9 cellular contexts compared by ENCODE assay signal in genomic region chr12:124543052-124543590, GRCh38. TPM values are rescaled to one million over a fixed set of nuclear protein-coding genes. Genes with fewer than 3 reads are reported as not detected.
DNase-seq lines count a peak whose midpoint lies in the region; ATAC-seq, FAIRE-seq and TF ChIP-seq lines count a peak whose summit lies in the region.
"Had no signal": no experiment of that assay in that cellular context is flagged by ENCODE, and none has a peak within 500 bp of the region (broad histone marks: within the 10 kb centered on the region; RNA-seq: fewer than 3 reads in every experiment).

No MANE protein-coding gene starts in this region.

- H3K4me1 ChIP-seq in BLaER1 treated with 17β-estradiol and CSF1 and Interleukin-3, amounts not matched to agents 10 nM and 100 nM: peaks cover 79 to 85% (median 83%) of the 10 kb centered on the region in 10 experiments
- H3K4me1 ChIP-seq in HCT116 (ENCODE audit: control insufficient read depth in 1 of 2, insufficient read depth in 2 of 2, low read length in 2 of 2) (peaks cover 7 to 42% of the 10 kb centered on the region in 2 experiments; a peak in 3 of 4 replicates), HepG2 (ENCODE audit: insufficient read depth, low read length) (peaks cover 30% of the 10 kb centered on the region)

- BruUV-seq in HCT116 (replicated peaks; lab: Mats Ljungman, UMichigan): no TSS peak
- BruUV-seq in HepG2 (replicated peaks; lab: Mats Ljungman, UMichigan): no TSS peak

- H3K27me3 Mint-ChIP-seq in T-cell: no peaks in the 10 kb centered on the region
- H3K27me3 Mint-ChIP-seq in T-helper 2 cell treated with Interferon-gamma antibody and Interleukin-4, amounts not matched to agents 5 μg/mL and 100 μg/mL, for 36 hours (ENCODE audit: low read depth): no peaks in the 10 kb centered on the region

- no peak overlapping the region for H3K27ac Mint-ChIP-seq in T-cell
- H3K27ac Mint-ChIP-seq in T-helper 2 cell treated with Interferon-gamma antibody and Interleukin-4, amounts not matched to agents 5 μg/mL and 100 μg/mL, for 36 hours: no peak overlapping the region

- H3K4me3 Mint-ChIP-seq in T-cell: peak overlapping the region in 1 of 3 donors; percentile 22
- H3K4me3 Mint-ChIP-seq in T-helper 2 cell treated with Interferon-gamma antibody and Interleukin-4, amounts not matched to agents 5 μg/mL and 100 μg/mL, for 36 hours: no peak overlapping the region

- RAD21 ChIA-PET in HCT116 (lab: Charles Lee; ENCODE audit: low non-redundant PET in 1 of 2, low total read pairs in 2 of 2, uncharacterized antibody in 2 of 2, unreplicated experiment in 2 of 2): no interaction called here

- TF ChIP-seq CTCF in HCT116 (IDR thresholded peaks at IDR 0.05 in 2 of 3, conservative IDR thresholded peaks at IDR 0.05 in 1 of 3; ENCODE audit: borderline replicate concordance in 1 of 3, insufficient read depth in 1 of 3, low read depth in 2 of 3, low read length in 2 of 3) (no peak), HepG2 (CRISPR knock-in tag; IDR thresholded peaks at IDR 0.05) (no peak)

- no peaks in the 10 kb centered on the region for H3K9me3 ChIP-seq in BLaER1 treated with 17β-estradiol and CSF1 and Interleukin-3, amounts not matched to agents 10 nM and 100 nM (replicated peaks in 1 of 11)
- no peaks in the 10 kb centered on the region for H3K9me3 ChIP-seq in HCT116 (ENCODE audit: control insufficient read depth in 1 of 2, insufficient read depth in 1 of 2, low read depth in 1 of 2, low read length in 2 of 2)
- no peaks in the 10 kb centered on the region for H3K9me3 ChIP-seq in HepG2 (ENCODE audit: low read length)

- peaks cover 0 to 11% (median 8%) of the 10 kb centered on the region in 11 experiments; a peak in 7 of 22 replicates for H3K36me3 ChIP-seq in BLaER1 treated with 17β-estradiol and CSF1 and Interleukin-3, amounts not matched to agents 10 nM and 100 nM
- H3K36me3 ChIP-seq in HCT116 (ENCODE audit: control insufficient read depth in 1 of 2, insufficient read depth in 2 of 2, low read length in 2 of 2) (0 out of 4 replicates have a peak, but pooled peaks cover 0 to 3% of the 10 kb centered on the region in 2 experiments), HepG2 (replicated peaks in 1 of 2; ENCODE audit: control insufficient read depth in 1 of 2, insufficient read depth in 2 of 2, low read length in 2 of 2) (peaks cover 0 to 1% of the 10 kb centered on the region in 2 experiments; a peak in 3 of 5 replicates)

- 77% methylated on average over 8 of the region's 20 CpGs for WGBS in HepG2 (ENCODE audit: low lambda C conversion rate)

- H3K27me3 ChIP-seq in BLaER1 treated with 17β-estradiol and CSF1 and Interleukin-3, amounts not matched to agents 10 nM and 100 nM: no peaks in the 10 kb centered on the region
- H3K27me3 ChIP-seq in HCT116 (ENCODE audit: insufficient read depth, low read length): no peaks in the 10 kb centered on the region
- H3K27me3 ChIP-seq in HepG2 (ENCODE audit: control insufficient read depth in 1 of 2, insufficient read depth in 2 of 2, low read length in 2 of 2): no peaks in the 10 kb centered on the region

- ATAC-seq in HCT116 (peak; percentile 19; the same call in 1 of the 2 replicates), T-cell (replicated peaks in 1 of 4) (peak in 3 of 4 experiments; percentile 38 to 71 (median 54)), HepG2 (peak; percentile 7; the same call in 1 of the 3 replicates), HG03460 (IDR thresholded peaks at IDR 0.05; ENCODE audit: unreplicated experiment) (no peak), GM18861 (IDR thresholded peaks at IDR 0.05; ENCODE audit: unreplicated experiment) (no peak)

- no peak for TF ChIP-seq RAD21 in HCT116 (IDR thresholded peaks at IDR 0.05; ENCODE audit: low read depth)
- TF ChIP-seq RAD21 in HepG2 (CRISPR knock-in tag; IDR thresholded peaks at IDR 0.05): no peak

- no peak for DNase-seq in HCT116 (ENCODE audit: low read depth, low spot score)
- peak in 25 of 34 experiments; percentile 6 to 45 (median 23) for DNase-seq in T-cell
- DNase-seq in HepG2 (ENCODE audit: low spot score): no peak
- no peak for DNase-seq in T-helper 2 cell treated with Interferon-gamma antibody and Interleukin-4, amounts not matched to agents 5 μg/mL and 100 μg/mL, for 36 hours (ENCODE audit: low spot score)
- no peak for DNase-seq in HuH-7.5 (ENCODE audit: low spot score)

- H3K4me1 Mint-ChIP-seq in T-cell: peaks cover 39 to 70% (median 62%) of the 10 kb centered on the region in 3 donors
- peaks cover 26% of the 10 kb centered on the region for H3K4me1 Mint-ChIP-seq in T-helper 2 cell treated with Interferon-gamma antibody and Interleukin-4, amounts not matched to agents 5 μg/mL and 100 μg/mL, for 36 hours (ENCODE audit: low read depth)

- H3K4me3 ChIP-seq in BLaER1 treated with 17β-estradiol and CSF1 and Interleukin-3, amounts not matched to agents 10 nM and 100 nM: peak overlapping the region in 2 of 10 experiments; percentile 28 to 33; a peak in 2 of 20 replicates
- H3K4me3 ChIP-seq in HCT116 (replicated peaks in 1 of 2; ENCODE audit: low read depth in 1 of 2, low read length in 2 of 2): no peak overlapping the region
- no peak overlapping the region for H3K4me3 ChIP-seq in HepG2 (replicated peaks in 1 of 3; ENCODE audit: insufficient read depth in 1 of 3, low read depth in 2 of 3, low read length in 3 of 3)

- H3K9me2 ChIP-seq in HCT116 (ENCODE audit: insufficient read depth): no peaks in the 10 kb centered on the region

- POLR2A ChIA-PET in HCT116 (lab: Charles Lee) (no interaction called here), T-cell (lab: Charles Lee) (no interaction called here), HepG2 (lab: Yijun Ruan, JAX) (no interaction called here)

- H3K36me3 Mint-ChIP-seq in T-cell: peaks cover 3% of the 10 kb centered on the region
- H3K36me3 Mint-ChIP-seq in T-helper 2 cell treated with Interferon-gamma antibody and Interleukin-4, amounts not matched to agents 5 μg/mL and 100 μg/mL, for 36 hours (ENCODE audit: low read depth): no peaks in the 10 kb centered on the region

- peak overlapping the region; percentile 82 to 99 (median 95) for H3K4me2 ChIP-seq in BLaER1 treated with 17β-estradiol and CSF1 and Interleukin-3, amounts not matched to agents 10 nM and 100 nM
- H3K4me2 ChIP-seq in HCT116 (ENCODE audit: low read length) (no peak overlapping the region), HepG2 (ENCODE audit: low read depth, low read length) (no peak overlapping the region)

- FAIRE-seq in HepG2 (lab: Jason Lieb, UNC): no peak
- FAIRE-seq: TTC549 had no signal

- TF ChIP-seq POLR2A in HCT116 (IDR thresholded peaks at IDR 0.05; ENCODE audit: borderline replicate concordance, extremely low read depth, insufficient read depth, insufficient read length) (no peak), HepG2 (IDR thresholded peaks at IDR 0.05; ENCODE audit: insufficient read depth in 1 of 2, low read depth in 2 of 2, low read length in 2 of 2) (no peak)

- H4K20me1 ChIP-seq in BLaER1 treated with 17β-estradiol and CSF1 and Interleukin-3, amounts not matched to agents 10 nM and 100 nM: peaks cover 83 to 86% (median 85%) of the 10 kb centered on the region in 11 experiments
- no peaks in the 10 kb centered on the region for H4K20me1 ChIP-seq in HCT116 (ENCODE audit: insufficient read depth)
- H4K20me1 ChIP-seq in HepG2 (ENCODE audit: insufficient read depth, low read length): peaks cover 28% of the 10 kb centered on the region; the same call in 1 of the 2 replicates

- TF ChIP-seq EP300 in HepG2 (IDR thresholded peaks at IDR 0.05; ENCODE audit: low read depth in 2 of 2, low read length in 2 of 2): no peak
- no peak for TF ChIP-seq EP300 in HepG2 (CRISPR knock-in tag; IDR thresholded peaks at IDR 0.05; ENCODE audit: borderline replicate concordance)

- H2AFZ ChIP-seq in HCT116 (ENCODE audit: low read depth, low read length, poor library complexity, severe bottlenecking) (no peak overlapping the region), HepG2 (ENCODE audit: low read length) (no peak overlapping the region)

- peaks cover 76% of the 10 kb centered on the region for H3K79me2 ChIP-seq in HCT116 (ENCODE audit: insufficient read depth, low read length)
- H3K79me2 ChIP-seq in HepG2 (ENCODE audit: insufficient read depth, low read length): peaks cover 13% of the 10 kb centered on the region

- CTCF ChIA-PET in HCT116 (lab: Charles Lee) (no interaction called here), T-cell (lab: Charles Lee) (no interaction called here), HepG2 (lab: Yijun Ruan, JAX; ENCODE audit: low intra/inter-chr PET ratio, low total read pairs) (no interaction called here)

- intact Hi-C loops in HCT116 (cut with micrococcal nuclease) (no loop called here), HepG2 (cut with micrococcal nuclease; ENCODE audit: unreplicated experiment) (no loop called here)

- peak overlapping the region; percentile 42 to 86 (median 67); a peak in 21 of 22 replicates for H3K27ac ChIP-seq in BLaER1 treated with 17β-estradiol and CSF1 and Interleukin-3, amounts not matched to agents 10 nM and 100 nM
- H3K27ac ChIP-seq in HCT116 (ENCODE audit: low read depth, low read length): no peak overlapping the region
- H3K27ac ChIP-seq in HepG2 (ENCODE audit: extremely low read length, insufficient read depth, low read length): no peak overlapping the region

- in situ Hi-C loops in HepG2 (cut with HindIII; ENCODE audit: extremely low pct_ligation_motif_present, low pct_unique_long_range_greater_than_20kb): no loop called here

- H3K9ac ChIP-seq in BLaER1 treated with 17β-estradiol and CSF1 and Interleukin-3, amounts not matched to agents 10 nM and 100 nM: peak overlapping the region; percentile 17 to 72 (median 69); a peak in 21 of 22 replicates
- H3K9ac ChIP-seq in HCT116 (ENCODE audit: low read length) (no peak overlapping the region), HepG2 (ENCODE audit: insufficient read depth, low read depth, low read length) (no peak overlapping the region)

- H3K9me3 Mint-ChIP-seq in T-cell: no peaks in the 10 kb centered on the region
- no peaks in the 10 kb centered on the region for H3K9me3 Mint-ChIP-seq in T-helper 2 cell treated with Interferon-gamma antibody and Interleukin-4, amounts not matched to agents 5 μg/mL and 100 μg/mL, for 36 hours

RNA-seq across cellular contexts. Expression of gene NCOR2, which starts 24.3 kb away (rescaled TPM):
- total RNA-seq in HCT116 (2021; ENCODE audit: unreplicated experiment) (153 TPM), T-cell (100 to 1,000 TPM; 108 to 140 (median 127) TPM), HepG2 (2016; rRNA removed; fragmentation: Illumina TruSeq; extraction: Trizol) (5.7 and 6.1 TPM in 2 replicates)
- polyA plus RNA-seq in HCT116 (2012): 84.8 and 92.4 TPM in 2 replicates
- 10.5 and 12.4 TPM in 2 replicates for total RNA-seq in HepG2 (2016; cell fraction: cytosol; rRNA removed; fragmentation: Illumina TruSeq; extraction: Trizol; ENCODE audit: low read depth)
- total RNA-seq in HepG2 (2016; cell fraction: insoluble cytoplasmic fraction; rRNA removed; fragmentation: Illumina TruSeq; extraction: Trizol): 5.6 and 7.1 TPM in 2 replicates
- total RNA-seq in HepG2 (2016; cell fraction: membrane; rRNA removed; fragmentation: Illumina TruSeq; extraction: Trizol): 15.2 and 16.6 TPM in 2 replicates
- 12.4 and 13.1 TPM in 2 replicates for total RNA-seq in HepG2 (2016; cell fraction: nucleus; rRNA removed; fragmentation: Illumina TruSeq; extraction: Trizol)
- polyA plus RNA-seq in HepG2 (2011; rRNA removed): 4.5 and 4.8 TPM in 2 replicates
- 2.8 and 4.1 TPM in 2 replicates for polyA plus RNA-seq in HepG2 (2011; cell fraction: cytosol; rRNA removed)
- polyA plus RNA-seq in HepG2 (2011; cell fraction: nucleus; rRNA removed): 30.4 and 39.4 TPM in 2 replicates
- 32.8 and 41.1 TPM in 2 replicates for polyA plus RNA-seq in HepG2 (2012)
- polyA plus RNA-seq in HepG2 (2016; cell fraction: cytosol; fragmentation: Illumina TruSeq; extraction: Trizol; ENCODE audit: low read depth): 2.8 and 3.1 TPM in 2 replicates
- polyA plus RNA-seq in HepG2 (2016; cell fraction: insoluble cytoplasmic fraction; fragmentation: Illumina TruSeq; extraction: Trizol; ENCODE audit: low read depth): 17.3 and 24.8 TPM in 2 replicates
- polyA plus RNA-seq in HepG2 (2016; cell fraction: membrane; fragmentation: Illumina TruSeq; extraction: Trizol; ENCODE audit: low read depth): 7.1 and 8.9 TPM in 2 replicates
- polyA plus RNA-seq in HepG2 (2016; cell fraction: nucleus; fragmentation: Illumina TruSeq; extraction: Trizol; ENCODE audit: insufficient read depth, low read depth): 43.0 and 54.1 TPM in 2 replicates
- polyA minus RNA-seq in HepG2 (2011; rRNA and poly(A)+ RNA removed; ENCODE audit: low replicate concordance): 21.9 and 23.2 TPM in 2 replicates
- polyA minus RNA-seq in HepG2 (2011; cell fraction: cytosol; rRNA and poly(A)+ RNA removed): 16.5 and 17.0 TPM in 2 replicates
- polyA minus RNA-seq in HepG2 (2011; cell fraction: nucleus; rRNA and poly(A)+ RNA removed): 20.9 and 22.6 TPM in 2 replicates

Comparison
In these comparisons a context has a peak if more than half of its experiments do, and no peak if none do; other contexts are left out.
1. H3K27ac ChIP-seq: peak in BLaER1 treated with 17β-estradiol and CSF1 and Interleukin-3, amounts not matched to agents 10 nM and 100 nM (11 of 11); none in HCT116 (single experiment) and HepG2 (single experiment).
2. H3K4me2 ChIP-seq: peak in BLaER1 treated with 17β-estradiol and CSF1 and Interleukin-3, amounts not matched to agents 10 nM and 100 nM (11 of 11); none in HCT116 (single experiment) and HepG2 (single experiment).
3. H3K9ac ChIP-seq: peak in BLaER1 treated with 17β-estradiol and CSF1 and Interleukin-3, amounts not matched to agents 10 nM and 100 nM (11 of 11); none in HCT116 (single experiment) and HepG2 (single experiment).
4. ATAC-seq: peak in HCT116 (single experiment), T-cell (3 of 4) and HepG2 (single experiment); none in HG03460 (single experiment) and GM18861 (single experiment).
5. DNase-seq: peak in T-cell (25 of 34); none in HCT116 (single experiment), HepG2 (single experiment), T-helper 2 cell treated with Interferon-gamma antibody and Interleukin-4, amounts not matched to agents 5 μg/mL and 100 μg/mL, for 36 hours (single experiment) and HuH-7.5 (single experiment).